In genomic region chr5:118768607-118769175, GRCh38 we compare ENCODE assay signal across 11 cellular contexts.
"Had no signal": no experiment of that assay in that cellular context is flagged by ENCODE, and none has a peak within 500 bp of the region (broad histone marks: within the 10 kb centered on the region; RNA-seq: fewer than 3 reads in every experiment).

No MANE protein-coding gene starts in this region.

- FAIRE-seq: H1, H54 had no signal

- H3K9ac ChIP-seq: GM23248 had no signal

- H3K4me1 ChIP-seq: HAP-1 had no signal

- H3K27ac ChIP-seq: GM23248 had no signal

- H3K36me3 ChIP-seq: HAP-1 had no signal

- H3K4me2 ChIP-seq: GM23338 had no signal

- H2AFZ ChIP-seq: GM23248, GM23338 had no signal

- H3K4me3 ChIP-seq: GM23248, GM23338, HAP-1 had no signal

- ATAC-seq: GM23338, HCT116 had no signal

- DNase-seq: GM23248, GOT3, H7, H9, HCEC 1CT, HFFc6 had no signal

- H3K9me3 ChIP-seq: HAP-1 had no signal
